ENCODE assay signal across 9 cellular contexts in the genomic region with DNA sequence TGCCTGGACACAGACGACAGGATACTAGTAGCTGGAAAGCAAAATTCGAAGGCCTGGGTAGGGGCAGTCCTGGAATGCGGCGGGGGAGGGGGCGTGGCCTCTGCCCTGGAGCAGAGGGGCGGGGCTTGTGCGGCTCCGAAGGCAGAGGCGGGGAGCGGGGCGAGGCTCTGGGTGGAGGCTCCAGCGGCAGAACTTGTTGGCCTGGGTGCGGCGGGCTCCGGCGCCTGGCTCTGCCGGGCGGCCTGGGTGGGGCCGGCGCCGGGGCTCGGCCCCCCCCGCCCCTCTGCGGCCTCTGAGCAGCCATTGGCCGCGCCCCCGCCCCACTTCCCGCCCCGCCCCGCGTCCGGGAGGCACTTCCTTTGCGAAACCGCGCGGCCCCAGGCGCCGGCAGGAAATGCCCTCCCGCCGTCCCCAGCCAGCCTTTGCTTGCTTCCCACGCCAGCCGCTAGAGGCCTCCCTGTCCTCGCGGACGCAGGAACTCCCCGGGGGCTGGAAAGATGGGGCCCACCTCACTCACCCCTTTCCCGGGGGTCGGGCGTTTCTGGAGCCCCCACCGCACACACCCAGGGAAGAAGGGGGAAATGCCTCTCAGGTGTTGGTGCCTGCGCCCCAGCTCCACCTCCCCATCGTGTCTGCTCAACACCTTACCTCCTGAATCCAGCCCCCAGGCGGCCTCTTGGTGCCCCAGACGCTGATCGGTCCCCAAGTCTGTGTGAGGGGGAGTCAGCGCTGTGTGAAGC. TPM values are rescaled to one million over a fixed set of nuclear protein-coding genes. Genes with fewer than 3 reads are reported as not detected.
DNase-seq lines count a peak whose midpoint lies in the region; ATAC-seq and TF ChIP-seq lines count a peak whose summit lies in the region.
"Had no signal": no experiment of that assay in that cellular context is flagged by ENCODE, and none has a peak within 500 bp of the region (broad histone marks: within the 10 kb centered on the region; RNA-seq: fewer than 3 reads in every experiment).

No MANE protein-coding gene starts in this region.

- H2AFZ ChIP-seq in smooth muscle cell (ENCODE audit: low read depth), result no peak overlapping the region

- H3K9me3 ChIP-seq in breast epithelium (no peaks in the 10 kb centered on the region), smooth muscle cell (replicated peaks; ENCODE audit: low read depth) (no peaks in the 10 kb centered on the region)

- H3K27me3 ChIP-seq in breast epithelium, result no peaks in the 10 kb centered on the region
- H3K27me3 ChIP-seq in smooth muscle cell (ENCODE audit: low read depth), result no peaks in the 10 kb centered on the region

- H3K4me1 ChIP-seq in breast epithelium, result peaks cover 12 to 16% of the 10 kb centered on the region in 2 donors
- peaks cover 10% of the 10 kb centered on the region for H3K4me1 ChIP-seq in smooth muscle cell (ENCODE audit: low read depth)

- H4K20me1 ChIP-seq in smooth muscle cell (ENCODE audit: low read depth), result peaks cover 9% of the 10 kb centered on the region

- no peaks in the 10 kb centered on the region for H3K36me3 ChIP-seq in breast epithelium
- no peaks in the 10 kb centered on the region for H3K36me3 ChIP-seq in smooth muscle cell (ENCODE audit: low read depth)

- H3K4me2 ChIP-seq in smooth muscle cell, result peak overlapping the region; percentile 94

- peaks cover 6% of the 10 kb centered on the region for H3F3A ChIP-seq in smooth muscle cell (ENCODE audit: low read depth)

- no peak for DNase-seq in AG09309 (ENCODE audit: low read depth)
- peak; percentile 94 for DNase-seq in NCI-H2196 (lab: John Stamatoyannopoulos, UW; ENCODE audit: unreplicated experiment)
- DNase-seq in breast epithelium (ENCODE audit: low spot score in 2 of 2), result peak; percentile 95 to 97
- DNase-seq in iPS-NIHi7 (ENCODE audit: extremely low spot score), result peak; percentile 97
- DNase-seq in smooth muscle cell (lab: John Stamatoyannopoulos, UW; ENCODE audit: unreplicated experiment), result peak; percentile 100

- 5% methylated on average over 21 of the region's 56 CpGs for WGBS in smooth muscle cell (ENCODE audit: low lambda C conversion rate)

- no peak for TF ChIP-seq POLR2A in breast epithelium (IDR thresholded peaks at IDR 0.05)

- peak; percentile 80 for TF ChIP-seq CTCF in AG09309 (IDR thresholded peaks at IDR 0.05; ENCODE audit: control insufficient read depth, insufficient read depth, low read depth, low read length, missing control alignments)
- peak; percentile 84 for TF ChIP-seq CTCF in VCaP (conservative IDR thresholded peaks at IDR 0.05)
- TF ChIP-seq CTCF in breast epithelium (IDR thresholded peaks at IDR 0.05), result peak; percentile 58 to 86 (median 81)
- TF ChIP-seq CTCF in smooth muscle cell (IDR thresholded peaks at IDR 0.05; ENCODE audit: borderline replicate concordance, insufficient read depth, poor library complexity, severe bottlenecking), result peak; percentile 58

- peak overlapping the region; percentile 57 for H3K9ac ChIP-seq in smooth muscle cell (ENCODE audit: low read depth)

- H3K4me3 ChIP-seq in AG09309 (ENCODE audit: control insufficient read depth, low read depth, low read length), result peak overlapping the region; percentile 48
- H3K4me3 ChIP-seq in breast epithelium, result peak overlapping the region; percentile 37 to 71 (median 52)
- peak overlapping the region; percentile 52 for H3K4me3 ChIP-seq in smooth muscle cell

- intact Hi-C loops in breast epithelium (cut with DNase I; ENCODE audit: low total_unique reads), result no loop called here

- peak overlapping the region; percentile 91 for H3K27ac ChIP-seq in VCaP
- peak overlapping the region; percentile 85 to 91 for H3K27ac ChIP-seq in breast epithelium
- peak overlapping the region; percentile 69 for H3K27ac ChIP-seq in smooth muscle cell (ENCODE audit: low read depth)

- peaks cover 6% of the 10 kb centered on the region for H3K79me2 ChIP-seq in smooth muscle cell (ENCODE audit: low read depth)

- ATAC-seq in GM18909 (IDR thresholded peaks at IDR 0.05; ENCODE audit: poor library complexity, unreplicated experiment), result peak; percentile 85
- peak; percentile 77 for ATAC-seq in HG03139 (IDR thresholded peaks at IDR 0.05; ENCODE audit: unreplicated experiment)

RNA-seq across cellular contexts. Expression of a gene that starts 6.7 kb away (rescaled TPM):
- total RNA-seq in breast epithelium, result 100 to 1,000 TPM in 1 of 3 donors, 10 to 100 TPM in 2; 83.9 to 113 (median 95.9) TPM
- total RNA-seq in smooth muscle cell, result 62.5 and 70.9 TPM in 2 replicates
- polyA plus RNA-seq in smooth muscle cell, result 18.7 and 20.3 TPM in 2 replicates

RNA-seq across cellular contexts. Expression of a gene that starts 12.5 kb away (rescaled TPM):
- total RNA-seq in breast epithelium (1 to 10 TPM in 1 of 3 donors, under 1 TPM in 1, not detected in 1; under 0.01 to 2.9 TPM), smooth muscle cell (not detected in 2 replicates)
- polyA plus RNA-seq in smooth muscle cell, result 0.14 and 0.15 TPM in 2 replicates
- total RNA-seq: T-helper 2 cell treated with Interferon-gamma antibody and Interleukin-4, amounts not matched to agents 100 ng/mL and 5 ng/mL, for 36 hours had no signal

RNA-seq across cellular contexts. Expression of a gene that starts 24.3 kb away (rescaled TPM):
- 10 to 100 TPM; 14.4 to 53.4 (median 17.9) TPM for total RNA-seq in breast epithelium
- total RNA-seq in smooth muscle cell, result 0.31 TPM in 1 of 2 replicates, not detected in the other
- polyA plus RNA-seq in smooth muscle cell, result 0.14 and 0.38 TPM in 2 replicates

RNA-seq across cellular contexts. Expression of a gene that starts 49.7 kb away (rescaled TPM):
- total RNA-seq in breast epithelium (under 1 TPM in 1 of 3 donors, not detected in 2; 0.44 TPM), smooth muscle cell (not detected in 2 replicates)
- polyA plus RNA-seq in smooth muscle cell, result 0.18 and 0.25 TPM in 2 replicates
- total RNA-seq: T-helper 2 cell treated with Interferon-gamma antibody and Interleukin-4, amounts not matched to agents 100 ng/mL and 5 ng/mL, for 36 hours had no signal

Comparison
In these comparisons a context has a peak if more than half of its experiments do, and no peak if none do; other contexts are left out.
1. RNA of a gene that starts 24.3 kb away (total RNA-seq): 14.4 to 53.4 TPM in breast epithelium; 0.31 TPM in smooth muscle cell; every median in the first group is over 10 times any median in the second.
2. Peak in every context shown above with its lines, with median percentiles within 50 percentile points of each other: H3K4me3 ChIP-seq, CTCF ChIP-seq and H3K27ac ChIP-seq.